1 cellular context compared by ENCODE assay signal in the genomic region with DNA sequence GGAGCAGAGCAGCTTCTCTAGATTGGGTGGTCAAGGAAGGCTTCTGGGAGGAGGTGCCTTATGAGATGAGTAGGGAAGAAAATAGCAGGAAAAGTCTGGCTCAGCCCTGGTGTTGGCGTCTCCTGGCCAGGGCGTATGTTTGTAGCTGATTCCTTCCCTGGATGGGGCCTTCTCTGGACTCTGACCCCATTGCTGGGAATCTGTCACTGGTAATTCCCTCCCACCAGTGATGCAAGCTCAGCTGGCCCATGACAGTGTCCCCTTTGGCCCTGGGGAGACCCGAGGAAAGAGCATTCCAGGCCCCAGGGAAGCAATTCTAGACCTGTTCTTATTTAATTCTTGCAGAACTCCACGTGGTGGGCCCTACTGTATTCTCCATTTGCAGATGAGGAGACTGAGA.
A peak's percentile ranks its signal among the peaks of the same experiment; 100 is the strongest.
TF ChIP-seq lines count a peak whose summit lies in the region.

No MANE protein-coding gene starts in this region.

TF ChIP-seq in liver, 16 proteins besides CTCF, POLR2A, EP300 and RAD21 (continued from another document):
- TF ChIP-seq, protein P1, sequence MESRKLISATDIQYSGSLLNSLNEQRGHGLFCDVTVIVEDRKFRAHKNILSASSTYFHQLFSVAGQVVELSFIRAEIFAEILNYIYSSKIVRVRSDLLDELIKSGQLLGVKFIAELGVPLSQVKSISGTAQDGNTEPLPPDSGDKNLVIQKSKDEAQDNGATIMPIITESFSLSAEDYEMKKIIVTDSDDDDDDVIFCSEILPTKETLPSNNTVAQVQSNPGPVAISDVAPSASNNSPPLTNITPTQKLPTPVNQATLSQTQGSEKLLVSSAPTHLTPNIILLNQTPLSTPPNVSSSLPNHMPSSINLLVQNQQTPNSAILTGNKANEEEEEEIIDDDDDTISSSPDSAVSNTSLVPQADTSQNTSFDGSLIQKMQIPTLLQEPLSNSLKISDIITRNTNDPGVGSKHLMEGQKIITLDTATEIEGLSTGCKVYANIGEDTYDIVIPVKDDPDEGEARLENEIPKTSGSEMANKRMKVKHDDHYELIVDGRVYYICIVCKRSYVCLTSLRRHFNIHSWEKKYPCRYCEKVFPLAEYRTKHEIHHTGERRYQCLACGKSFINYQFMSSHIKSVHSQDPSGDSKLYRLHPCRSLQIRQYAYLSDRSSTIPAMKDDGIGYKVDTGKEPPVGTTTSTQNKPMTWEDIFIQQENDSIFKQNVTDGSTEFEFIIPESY (IDR thresholded peaks at IDR 0.05) = no peak
- TF ChIP-seq HNF4A (conservative IDR thresholded peaks at IDR 0.05) (peak; percentile 97 to 98), NR2F2 (IDR thresholded peaks at IDR 0.05) (peak; percentile 31), SP1 (IDR thresholded peaks at IDR 0.05) (peak; percentile 97), FOXA2 (IDR thresholded peaks at IDR 0.05) (peak; percentile 41), HNF4G (IDR thresholded peaks at IDR 0.05) (peak; percentile 88), RXRA (IDR thresholded peaks at IDR 0.05) (peak; percentile 80 to 92)
- TF ChIP-seq, protein P2, sequence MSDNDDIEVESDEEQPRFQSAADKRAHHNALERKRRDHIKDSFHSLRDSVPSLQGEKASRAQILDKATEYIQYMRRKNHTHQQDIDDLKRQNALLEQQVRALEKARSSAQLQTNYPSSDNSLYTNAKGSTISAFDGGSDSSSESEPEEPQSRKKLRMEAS (IDR thresholded peaks at IDR 0.05) = peak; percentile 82
